ENCODE assay signal across 23 cellular contexts in genomic region chr6:141048451-141048850, GRCh38.
DNase-seq lines count a peak whose midpoint lies in the region; ATAC-seq and TF ChIP-seq lines count a peak whose summit lies in the region.
"Had no signal": no experiment of that assay in that cellular context is flagged by ENCODE, and none has a peak within 500 bp of the region (broad histone marks: within the 10 kb centered on the region; RNA-seq: fewer than 3 reads in every experiment).

No MANE protein-coding gene starts in this region.

- no peak overlapping the region for H3K4me3 Mint-ChIP-seq in activated naive CD8-positive, alpha-beta T cell treated with anti-CD3 and anti-CD28 coated beads for 36 hours
- H3K4me3 Mint-ChIP-seq: CD14-positive monocyte; CD4-positive, alpha-beta memory T cell; CD4-positive, CD25-positive, alpha-beta regulatory T cell; CD8-positive, alpha-beta memory T cell had no signal

- no peak for TF ChIP-seq CTCF in fibroblast of the aortic adventitia (IDR thresholded peaks at IDR 0.05; ENCODE audit: insufficient read depth, low read length)

- H3K4me1 Mint-ChIP-seq in activated naive CD8-positive, alpha-beta T cell treated with anti-CD3 and anti-CD28 coated beads for 36 hours = no peaks in the 10 kb centered on the region
- H3K4me1 Mint-ChIP-seq: CD14-positive monocyte; CD4-positive, alpha-beta memory T cell; CD4-positive, CD25-positive, alpha-beta regulatory T cell; CD8-positive, alpha-beta memory T cell had no signal

- H3K27me3 Mint-ChIP-seq in activated naive CD8-positive, alpha-beta T cell treated with anti-CD3 and anti-CD28 coated beads for 36 hours = peaks cover 4% of the 10 kb centered on the region
- H3K27me3 Mint-ChIP-seq: CD4-positive, CD25-positive, alpha-beta regulatory T cell had no signal

- no peaks in the 10 kb centered on the region for H3K36me3 Mint-ChIP-seq in activated naive CD8-positive, alpha-beta T cell treated with anti-CD3 and anti-CD28 coated beads for 36 hours
- H3K36me3 Mint-ChIP-seq: CD14-positive monocyte; CD4-positive, alpha-beta memory T cell; CD4-positive, CD25-positive, alpha-beta regulatory T cell; CD8-positive, alpha-beta memory T cell had no signal

- H3K4me3 ChIP-seq in fibroblast of the aortic adventitia (ENCODE audit: low read depth, low read length) = no peak overlapping the region
- H3K4me3 ChIP-seq: BLaER1, GM12878 had no signal

- no peak overlapping the region for H3K27ac Mint-ChIP-seq in activated naive CD8-positive, alpha-beta T cell treated with anti-CD3 and anti-CD28 coated beads for 36 hours
- H3K27ac Mint-ChIP-seq: CD14-positive monocyte; CD4-positive, alpha-beta memory T cell; CD4-positive, CD25-positive, alpha-beta regulatory T cell; CD8-positive, alpha-beta memory T cell had no signal

- no peaks in the 10 kb centered on the region for H3K9me3 Mint-ChIP-seq in activated naive CD8-positive, alpha-beta T cell treated with anti-CD3 and anti-CD28 coated beads for 36 hours

- ATAC-seq in HG02571 (IDR thresholded peaks at IDR 0.05; ENCODE audit: unreplicated experiment) = no peak
- ATAC-seq: GM12878 had no signal

- DNase-seq in NCI-H226 (peak; percentile 61), fibroblast of the aortic adventitia (ENCODE audit: low read depth) (peak; percentile 35)
- no peak for DNase-seq in activated effector memory CD4-positive, alpha-beta T cell treated with Interleukin-2 at 50 U/mL for 16 hours
- DNase-seq in activated naive CD8-positive, alpha-beta T cell treated with anti-CD3 and anti-CD28 coated beads for 36 hours = no peak
- DNase-seq: 8988T; ACHN; BE2C; C1 segment of cervical spinal cord; CD4-positive, alpha-beta memory T cell; CD4-positive, CD25-positive, alpha-beta regulatory T cell; CD8-positive, alpha-beta memory T cell; COR-L47; DMS 273 treated with DMSO at 0.1 percent for 48 hours; DMS153; DMS53; DMS79; DND-41; EL; GDM1 had no signal

Comparison
In these comparisons a context has a peak if more than half of its experiments do, and no peak if none do; other contexts are left out.
1. DNase-seq: peak in NCI-H226 (single experiment) and fibroblast of the aortic adventitia (single experiment); none in activated effector memory CD4-positive, alpha-beta T cell treated with Interleukin-2 at 50 U/mL for 16 hours (single experiment) and activated naive CD8-positive, alpha-beta T cell treated with anti-CD3 and anti-CD28 coated beads for 36 hours (single experiment).